8 cellular contexts compared by ENCODE assay signal in the genomic region with DNA sequence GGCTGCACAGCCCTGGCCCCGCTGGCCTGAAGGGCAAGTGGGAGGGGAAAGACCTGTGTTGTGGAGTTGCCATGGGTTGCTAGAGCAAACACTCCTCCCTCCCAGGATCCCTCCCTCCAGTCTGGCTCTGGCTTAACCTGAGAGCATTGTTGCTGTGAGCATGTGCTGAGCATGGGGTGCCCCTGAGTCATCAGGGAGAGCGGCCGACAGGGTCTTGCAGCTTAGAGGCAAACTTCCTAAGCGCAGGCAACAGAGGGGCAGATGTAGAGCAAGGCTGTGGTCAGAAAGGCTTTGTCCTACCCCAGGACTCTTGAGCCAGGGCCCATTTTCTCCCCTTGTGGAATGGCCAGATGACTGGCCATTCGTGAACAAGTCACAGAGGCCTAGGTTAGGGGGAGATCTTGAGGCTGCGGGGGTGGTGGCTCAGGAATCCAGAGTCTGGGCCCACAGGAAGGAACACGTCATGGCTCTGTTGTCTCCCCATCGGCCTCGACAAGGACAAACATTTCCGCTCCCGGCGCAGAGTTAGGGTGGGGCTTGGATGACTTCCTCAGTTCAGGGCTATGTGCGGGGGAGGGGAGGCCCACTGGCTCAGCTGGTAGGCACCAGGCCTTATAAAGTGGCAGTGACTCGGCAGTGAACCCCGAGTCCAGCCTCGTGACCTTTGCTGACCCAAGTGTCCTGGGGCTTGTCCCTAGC. TPM values are rescaled to one million over a fixed set of nuclear protein-coding genes. Genes with fewer than 3 reads are reported as not detected.
DNase-seq lines count a peak whose midpoint lies in the region; ATAC-seq and TF ChIP-seq lines count a peak whose summit lies in the region.

No MANE protein-coding gene starts in this region.

- DNase-seq in NCI-H2227 (lab: John Stamatoyannopoulos, UW; ENCODE audit: unreplicated experiment) (peak; percentile 54), NCI-H2227 treated with DMSO at 0.1 percent for 48 hours (lab: John Stamatoyannopoulos, UW) (no peak), HPDE6-E6E7 (ENCODE audit: extremely low spot score) (peak; percentile 97), SKM-1 treated with dmso at 0.1 percent for 144 hours (lab: John Stamatoyannopoulos, UW; ENCODE audit: unreplicated experiment) (peak; percentile 92), glutamatergic neuron (peak; percentile 61), osteoblast (ENCODE audit: insufficient read length, low spot score, missing footprints) (peak; percentile 100), thoracic aorta (ENCODE audit: low spot score) (peak; percentile 98)
- DNase-seq in activated naive CD8-positive, alpha-beta T cell treated with anti-CD3 and anti-CD28 coated beads for 36 hours, result peak; percentile 90

- H3K27me3 ChIP-seq in osteoblast (ENCODE audit: insufficient read depth, low read length) (no peaks in the 10 kb centered on the region), thoracic aorta (replicated peaks; ENCODE audit: insufficient read depth) (no peaks in the 10 kb centered on the region)

- H3K4me3 ChIP-seq in osteoblast (ENCODE audit: insufficient read depth, low read length), result peak overlapping the region; percentile 55
- peak overlapping the region; percentile 59 for H3K4me3 ChIP-seq in thoracic aorta

- TF ChIP-seq CTCF in glutamatergic neuron (IDR thresholded peaks at IDR 0.05; ENCODE audit: partially characterized antibody, unreplicated experiment) (no peak), osteoblast (IDR thresholded peaks at IDR 0.05; ENCODE audit: extremely low read depth, low read depth, low read length) (no peak), thoracic aorta (IDR thresholded peaks at IDR 0.05) (no peak)

- H3K27ac Mint-ChIP-seq in activated naive CD8-positive, alpha-beta T cell treated with anti-CD3 and anti-CD28 coated beads for 36 hours, result peak overlapping the region; percentile 99
- H3K27ac Mint-ChIP-seq in glutamatergic neuron (ENCODE audit: unreplicated experiment), result peak overlapping the region; percentile 87

- ATAC-seq in thoracic aorta (ENCODE audit: insufficient number of reproducible peaks, low FRiP score, low read depth), result peak; percentile 75

- H3K36me3 ChIP-seq in osteoblast (ENCODE audit: insufficient read depth, low read length), result peaks cover 51% of the 10 kb centered on the region
- H3K36me3 ChIP-seq in thoracic aorta, result peaks cover 33% of the 10 kb centered on the region

- no peaks in the 10 kb centered on the region for H3K9me3 Mint-ChIP-seq in activated naive CD8-positive, alpha-beta T cell treated with anti-CD3 and anti-CD28 coated beads for 36 hours
- H3K9me3 Mint-ChIP-seq in glutamatergic neuron (ENCODE audit: unreplicated experiment), result peaks cover 5% of the 10 kb centered on the region

- no peaks in the 10 kb centered on the region for H3K27me3 Mint-ChIP-seq in activated naive CD8-positive, alpha-beta T cell treated with anti-CD3 and anti-CD28 coated beads for 36 hours
- peaks cover 18% of the 10 kb centered on the region for H3K27me3 Mint-ChIP-seq in glutamatergic neuron (ENCODE audit: unreplicated experiment)

- H3K9me3 ChIP-seq in osteoblast (ENCODE audit: low read depth, low read length) (no peaks in the 10 kb centered on the region), thoracic aorta (no peaks in the 10 kb centered on the region)

- H3K4me1 Mint-ChIP-seq in activated naive CD8-positive, alpha-beta T cell treated with anti-CD3 and anti-CD28 coated beads for 36 hours, result peaks cover 85% of the 10 kb centered on the region
- H3K4me1 Mint-ChIP-seq in glutamatergic neuron (ENCODE audit: low read depth, unreplicated experiment), result peaks cover 31% of the 10 kb centered on the region

- peaks cover 46% of the 10 kb centered on the region for H3K79me2 ChIP-seq in osteoblast (ENCODE audit: insufficient read depth, low read length)

- peaks cover 39% of the 10 kb centered on the region for H3K36me3 Mint-ChIP-seq in activated naive CD8-positive, alpha-beta T cell treated with anti-CD3 and anti-CD28 coated beads for 36 hours
- no peaks in the 10 kb centered on the region for H3K36me3 Mint-ChIP-seq in glutamatergic neuron (ENCODE audit: unreplicated experiment)

- H2AFZ ChIP-seq in osteoblast (ENCODE audit: low read length), result peak overlapping the region; percentile 74

- H3K4me3 Mint-ChIP-seq in activated naive CD8-positive, alpha-beta T cell treated with anti-CD3 and anti-CD28 coated beads for 36 hours, result peak overlapping the region; percentile 74
- H3K4me3 Mint-ChIP-seq in glutamatergic neuron (ENCODE audit: unreplicated experiment), result peak overlapping the region; percentile 63

- peak overlapping the region; percentile 56 for H3K4me2 ChIP-seq in osteoblast (ENCODE audit: insufficient read depth, low read length)

- peaks cover 9% of the 10 kb centered on the region for H4K20me1 ChIP-seq in osteoblast (ENCODE audit: insufficient read depth, low read length)

- H3K4me1 ChIP-seq in osteoblast (ENCODE audit: insufficient read depth, low read length), result peaks cover 76% of the 10 kb centered on the region
- H3K4me1 ChIP-seq in thoracic aorta (ENCODE audit: control insufficient read depth in 1 of 2, low read depth in 2 of 2), result peaks cover 64 to 100% of the 10 kb centered on the region in 2 donors

- peak overlapping the region; percentile 99 for H3K27ac ChIP-seq in osteoblast (ENCODE audit: low read depth, low read length)
- peak overlapping the region; percentile 99 to 100 for H3K27ac ChIP-seq in thoracic aorta

RNA-seq across cellular contexts. Expression of a gene that starts 0.4 kb away (rescaled TPM):
- 1 to 10 TPM in 1 of 2 experiments, under 1 TPM in 1; 0.70 to 1.0 TPM for total RNA-seq in activated naive CD8-positive, alpha-beta T cell treated with anti-CD3 and anti-CD28 coated beads for 36 hours
- total RNA-seq in glutamatergic neuron (ENCODE audit: unreplicated experiment), result not detected
- 0.29 and 0.36 TPM in 2 replicates for total RNA-seq in osteoblast
- not detected for total RNA-seq in thoracic aorta

RNA-seq across cellular contexts. Expression of a gene that starts 0.8 kb away (rescaled TPM):
- 1 to 10 TPM; 6.0 to 8.1 TPM for total RNA-seq in activated naive CD8-positive, alpha-beta T cell treated with anti-CD3 and anti-CD28 coated beads for 36 hours
- total RNA-seq in glutamatergic neuron (ENCODE audit: unreplicated experiment) (5.9 TPM), osteoblast (21.4 and 23.6 TPM in 2 replicates), thoracic aorta (10 to 100 TPM; 18.8 to 53.6 TPM)

RNA-seq across cellular contexts. Expression of a gene that starts 7.3 kb away (rescaled TPM):
- 10 to 100 TPM; 53.3 to 57.1 TPM for total RNA-seq in activated naive CD8-positive, alpha-beta T cell treated with anti-CD3 and anti-CD28 coated beads for 36 hours
- total RNA-seq in glutamatergic neuron (ENCODE audit: unreplicated experiment) (89.3 TPM), osteoblast (33.7 and 35.1 TPM in 2 replicates), thoracic aorta (100 to 1,000 TPM; 103 to 142 TPM)

RNA-seq across cellular contexts. Expression of a gene that starts 19.5 kb away (rescaled TPM):
- total RNA-seq in activated naive CD8-positive, alpha-beta T cell treated with anti-CD3 and anti-CD28 coated beads for 36 hours, result 1 to 10 TPM; 1.5 to 1.8 TPM
- 0.88 TPM for total RNA-seq in glutamatergic neuron (ENCODE audit: unreplicated experiment)
- total RNA-seq in osteoblast, result under 0.01 TPM in 1 of 2 replicates, not detected in the other
- total RNA-seq in thoracic aorta, result 1 to 10 TPM in 1 of 2 donors, not detected in 1; 4.1 TPM

RNA-seq across cellular contexts. Expression of a gene that starts 32.2 kb away (rescaled TPM):
- total RNA-seq in activated naive CD8-positive, alpha-beta T cell treated with anti-CD3 and anti-CD28 coated beads for 36 hours, result 1,000 to 10,000 TPM; 2,658 to 2,665 TPM
- total RNA-seq in glutamatergic neuron (ENCODE audit: unreplicated experiment), result 988 TPM
- 1,174 and 1,221 TPM in 2 replicates for total RNA-seq in osteoblast
- 1,000 to 10,000 TPM; 1,019 to 1,075 TPM for total RNA-seq in thoracic aorta
